ENCODE assay signal across 12 cellular contexts in the genomic region with DNA sequence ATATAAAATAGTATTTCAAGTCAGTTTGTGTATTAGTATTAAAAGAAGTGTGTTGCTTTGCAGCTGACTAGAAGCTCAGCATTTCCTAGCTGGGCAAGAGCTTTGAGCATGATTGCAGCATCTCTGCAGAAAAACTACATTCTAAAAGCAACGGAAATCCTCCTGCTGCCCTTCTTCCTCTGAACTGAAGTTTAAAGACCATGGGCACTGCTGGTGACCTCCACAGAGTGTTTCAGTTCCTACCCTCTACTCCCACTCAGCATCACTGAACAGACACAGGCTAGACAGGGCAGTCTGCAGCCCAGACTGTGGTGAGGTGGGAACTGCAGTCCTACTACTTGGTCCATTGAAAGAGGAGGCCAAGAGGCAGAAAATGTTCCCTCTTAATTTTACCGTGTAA.
DNase-seq lines count a peak whose midpoint lies in the region; ATAC-seq lines count a peak whose summit lies in the region.
"Had no signal": no experiment of that assay in that cellular context is flagged by ENCODE, and none has a peak within 500 bp of the region (broad histone marks: within the 10 kb centered on the region; RNA-seq: fewer than 3 reads in every experiment).

No MANE protein-coding gene starts in this region.

- DNase-seq in CD1c-positive myeloid dendritic cell (ENCODE audit: extremely low spot score) (peak; percentile 91), NOMO-1 treated with dmso at 0.1 percent for 144 hours (lab: John Stamatoyannopoulos, UW; ENCODE audit: unreplicated experiment) (peak; percentile 61), midbrain (lab: John Stamatoyannopoulos, UW) (peak; percentile 7)
- no peak for DNase-seq in stimulated activated CD4-positive, alpha-beta T cell treated with anti-CD3 and anti-CD28 coated beads, Interleukin-15, amount 100 ng/mL, for 24 hours
- no peak for DNase-seq in NK-92 treated with Interleukin-12 subunit alpha and Interleukin-12 subunit beta, amount 100 ng/mL, for 24 hours (lab: John Stamatoyannopoulos, UW)
- no peak for DNase-seq in stimulated activated CD4-positive, alpha-beta T cell treated with anti-CD3 and anti-CD28 coated beads, Interleukin-4, amount 100 ng/mL, for 4 hours
- DNase-seq: activated naive CD8-positive, alpha-beta T cell treated with anti-CD3 and anti-CD28 coated beads, Interleukin-2, amount 50 U/mL, for 24 hours; effector CD4-positive, alpha-beta T cell; NCI-H1092 treated with DMSO at 0.1 percent for 48 hours; ovary had no signal

- peak; percentile 74 for ATAC-seq in GM18907 (IDR thresholded peaks at IDR 0.05; ENCODE audit: unreplicated experiment)
- no peak for ATAC-seq in HG03457 (IDR thresholded peaks at IDR 0.05; ENCODE audit: unreplicated experiment)
- ATAC-seq: activated naive CD8-positive, alpha-beta T cell treated with anti-CD3 and anti-CD28 coated beads, Interleukin-2, amount 50 U/mL, for 24 hours had no signal

Comparison
In these comparisons a context has a peak if more than half of its experiments do, and no peak if none do; other contexts are left out.
1. DNase-seq: peak in CD1c-positive myeloid dendritic cell (single experiment), NOMO-1 treated with dmso at 0.1 percent for 144 hours (single experiment) and midbrain (single experiment); none in stimulated activated CD4-positive, alpha-beta T cell treated with anti-CD3 and anti-CD28 coated beads, Interleukin-15, amount 100 ng/mL, for 24 hours (single experiment), NK-92 treated with Interleukin-12 subunit alpha and Interleukin-12 subunit beta, amount 100 ng/mL, for 24 hours (single experiment) and stimulated activated CD4-positive, alpha-beta T cell treated with anti-CD3 and anti-CD28 coated beads, Interleukin-4, amount 100 ng/mL, for 4 hours (0 of 2).